In genomic region chr12:93366427-93366826, GRCh38 we compare ENCODE assay signal across 25 cellular contexts. TPM values are rescaled to one million over a fixed set of nuclear protein-coding genes. Genes with fewer than 3 reads are reported as not detected.
A peak's percentile ranks its signal among the peaks of the same experiment; 100 is the strongest.
DNase-seq lines count a peak whose midpoint lies in the region; ATAC-seq, FAIRE-seq and TF ChIP-seq lines count a peak whose summit lies in the region.
"Had no signal": no experiment of that assay in that cellular context is flagged by ENCODE, and none has a peak within 500 bp of the region (broad histone marks: within the 10 kb centered on the region; RNA-seq: fewer than 3 reads in every experiment).

No MANE protein-coding gene starts in this region.

- H3K4me1 Mint-ChIP-seq in activated naive CD4-positive, alpha-beta T cell treated with anti-CD3 and anti-CD28 coated beads, Interleukin-2, amount 10 ng/mL, durations not matched to agents 7 days and 5 days, result peaks cover 20% of the 10 kb centered on the region

- no peak overlapping the region for H2AFZ ChIP-seq in endothelial cell of umbilical vein (ENCODE audit: low read depth, low read length)
- H2AFZ ChIP-seq in smooth muscle cell (ENCODE audit: low read depth), result no peak overlapping the region
- H2AFZ ChIP-seq: GM23338 had no signal

- H3K36me3 ChIP-seq in KOPT-K1 (ENCODE audit: insufficient read depth, low read length) (no peaks in the 10 kb centered on the region), endothelial cell of umbilical vein (ENCODE audit: control insufficient read depth in 2 of 2, extremely low read depth in 1 of 2, insufficient read depth in 2 of 2, low read length in 2 of 2) (no peaks in the 10 kb centered on the region), smooth muscle cell (ENCODE audit: low read depth) (no peaks in the 10 kb centered on the region)
- H3K36me3 ChIP-seq: BE2C had no signal

- TF ChIP-seq CTCF in endothelial cell of umbilical vein (IDR thresholded peaks at IDR 0.05; ENCODE audit: extremely low read depth in 1 of 2, insufficient read depth in 1 of 2, low read depth in 1 of 2, low read length in 2 of 2) (no peak), smooth muscle cell (IDR thresholded peaks at IDR 0.05; ENCODE audit: borderline replicate concordance, insufficient read depth, poor library complexity, severe bottlenecking) (no peak)

- H3K27ac ChIP-seq in KOPT-K1 (ENCODE audit: low read depth, low read length, poor library complexity, severe bottlenecking), result peak overlapping the region; percentile 5
- H3K27ac ChIP-seq in endothelial cell of umbilical vein (ENCODE audit: insufficient read depth, low read depth, low read length), result no peak overlapping the region
- H3K27ac ChIP-seq in smooth muscle cell (ENCODE audit: low read depth), result no peak overlapping the region

- peak; percentile 18 for FAIRE-seq in endothelial cell of umbilical vein (lab: Jason Lieb, UNC)
- no peak for FAIRE-seq in GM12892 (lab: Jason Lieb, UNC)
- FAIRE-seq: A204.1, G401.6, GM12891, GM18507, H54, HepG2 had no signal

- peaks cover 6% of the 10 kb centered on the region for H3F3A ChIP-seq in smooth muscle cell (ENCODE audit: low read depth)

- H3K4me2 ChIP-seq in endothelial cell of umbilical vein (ENCODE audit: insufficient read depth, low read length), result no peak overlapping the region
- H3K4me2 ChIP-seq in smooth muscle cell, result peak overlapping the region; percentile 12
- H3K4me2 ChIP-seq: GM23338 had no signal

- H3K4me3 Mint-ChIP-seq in activated naive CD4-positive, alpha-beta T cell treated with anti-CD3 and anti-CD28 coated beads, Interleukin-2, amount 10 ng/mL, durations not matched to agents 7 days and 5 days, result no peak overlapping the region
- H3K4me3 Mint-ChIP-seq: CD4-positive, CD25-positive, alpha-beta regulatory T cell; CD8-positive, alpha-beta memory T cell; GM23338; HFFc6; IgD-negative memory B cell had no signal

- H3K4me3 ChIP-seq in endothelial cell of umbilical vein (replicated peaks in 1 of 3; ENCODE audit: insufficient read depth in 1 of 3, low read depth in 1 of 3, low read length in 3 of 3) (no peak overlapping the region), smooth muscle cell (no peak overlapping the region)
- H3K4me3 ChIP-seq: GM23338 had no signal

- CTCF ChIA-PET in HEK293T (lab: Yijun Ruan, JAX) (no interaction called here), endothelial cell of umbilical vein (lab: Charles Lee) (interaction anchor here (1.9 kb wide), 1 partner anchor 379 kb away, joined by 4 read pairs; no protein-coding TSS in a partner anchor)
- CTCF ChIA-PET in activated naive CD4-positive, alpha-beta T cell treated with anti-CD3 and anti-CD28 coated beads, Interleukin-2, amount 10 ng/mL, durations not matched to agents 7 days and 5 days (lab: Charles Lee), result no interaction called here

- H3K9ac ChIP-seq in endothelial cell of umbilical vein (replicated peaks; ENCODE audit: extremely low read depth, insufficient read depth, low read length), result no peak overlapping the region
- H3K9ac ChIP-seq in smooth muscle cell (ENCODE audit: low read depth), result no peak overlapping the region

- no peak for TF ChIP-seq POLR2A in endothelial cell of umbilical vein (IDR thresholded peaks at IDR 0.05; ENCODE audit: low read depth, low read length)
- TF ChIP-seq POLR2A in GM12892 (IDR thresholded peaks at IDR 0.05; ENCODE audit: low read depth, low read length), result no peak

- POLR2A ChIA-PET in HEK293T (lab: Yijun Ruan, JAX) (no interaction called here), endothelial cell of umbilical vein (lab: Charles Lee) (no interaction called here)

- no peaks in the 10 kb centered on the region for H4K20me1 ChIP-seq in endothelial cell of umbilical vein (replicated peaks; ENCODE audit: control insufficient read depth, extremely low read depth, insufficient read depth, low read length)
- H4K20me1 ChIP-seq in smooth muscle cell (ENCODE audit: low read depth), result no peaks in the 10 kb centered on the region

- H3K4me1 ChIP-seq in endothelial cell of umbilical vein (ENCODE audit: control insufficient read depth, extremely low read depth, insufficient read depth, low read length) (peaks cover 10% of the 10 kb centered on the region), smooth muscle cell (ENCODE audit: low read depth) (no peaks in the 10 kb centered on the region)

- WGBS in smooth muscle cell (ENCODE audit: low lambda C conversion rate), result 95% methylated on average over 4 of the region's 4 CpGs

- peaks cover 6% of the 10 kb centered on the region for H3K27me3 Mint-ChIP-seq in activated naive CD4-positive, alpha-beta T cell treated with anti-CD3 and anti-CD28 coated beads, Interleukin-2, amount 10 ng/mL, durations not matched to agents 7 days and 5 days

- dilution Hi-C loops in endothelial cell of umbilical vein (cut with MboI; ENCODE audit: extremely low pct_ligation_motif_present, low sequenced_read_pairs), result no loop called here

- H3K27me3 ChIP-seq in endothelial cell of umbilical vein (ENCODE audit: control insufficient read depth in 2 of 2, insufficient read depth in 2 of 2, low read length in 2 of 2), result no peaks in the 10 kb centered on the region
- no peaks in the 10 kb centered on the region for H3K27me3 ChIP-seq in smooth muscle cell (ENCODE audit: low read depth)
- H3K27me3 ChIP-seq: BE2C had no signal

- H3K79me2 ChIP-seq in endothelial cell of umbilical vein (ENCODE audit: control insufficient read depth, insufficient read depth, low read length) (no peaks in the 10 kb centered on the region), smooth muscle cell (ENCODE audit: low read depth) (no peaks in the 10 kb centered on the region)

- H3K9me3 Mint-ChIP-seq in activated naive CD4-positive, alpha-beta T cell treated with anti-CD3 and anti-CD28 coated beads, Interleukin-2, amount 10 ng/mL, durations not matched to agents 7 days and 5 days, result no peaks in the 10 kb centered on the region
- H3K9me3 Mint-ChIP-seq: CD4-positive, CD25-positive, alpha-beta regulatory T cell; CD8-positive, alpha-beta memory T cell; HFFc6; IgD-negative memory B cell had no signal

- intact Hi-C loops in endothelial cell of umbilical vein (cut with micrococcal nuclease), result no loop called here

- no peaks in the 10 kb centered on the region for H3K36me3 Mint-ChIP-seq in activated naive CD4-positive, alpha-beta T cell treated with anti-CD3 and anti-CD28 coated beads, Interleukin-2, amount 10 ng/mL, durations not matched to agents 7 days and 5 days
- H3K36me3 Mint-ChIP-seq: CD4-positive, CD25-positive, alpha-beta regulatory T cell; CD8-positive, alpha-beta memory T cell; IgD-negative memory B cell had no signal

- H3K9me3 ChIP-seq in KOPT-K1 (ENCODE audit: insufficient read depth, low read length, poor library complexity, severe bottlenecking) (no peaks in the 10 kb centered on the region), endothelial cell of umbilical vein (replicated peaks; ENCODE audit: control insufficient read depth, insufficient read depth, low read length) (no peaks in the 10 kb centered on the region), smooth muscle cell (replicated peaks; ENCODE audit: low read depth) (no peaks in the 10 kb centered on the region)
- H3K9me3 ChIP-seq: BE2C had no signal

- BruUV-seq in endothelial cell of umbilical vein (replicated peaks; lab: Mats Ljungman, UMichigan), result no TSS peak

- no peak overlapping the region for H3K27ac Mint-ChIP-seq in activated naive CD4-positive, alpha-beta T cell treated with anti-CD3 and anti-CD28 coated beads, Interleukin-2, amount 10 ng/mL, durations not matched to agents 7 days and 5 days
- H3K27ac Mint-ChIP-seq: CD4-positive, CD25-positive, alpha-beta regulatory T cell; GM23338; HFFc6; IgD-negative memory B cell had no signal

- no peak for ATAC-seq in GM21447 (IDR thresholded peaks at IDR 0.05; ENCODE audit: unreplicated experiment)
- ATAC-seq: GM23338, HepG2 had no signal

- H3K9me1 ChIP-seq in endothelial cell of umbilical vein (replicated peaks; ENCODE audit: control insufficient read depth, extremely low read depth, insufficient read depth, low read length), result no peaks in the 10 kb centered on the region

- no peak for DNase-seq in HEK293T (ENCODE audit: extremely low spot score)
- no peak for DNase-seq in endothelial cell of umbilical vein (ENCODE audit: low read depth, low spot score)
- DNase-seq in smooth muscle cell (lab: John Stamatoyannopoulos, UW; ENCODE audit: unreplicated experiment), result no peak
- no peak for DNase-seq in GM12892 (ENCODE audit: insufficient read length)
- DNase-seq in activated naive CD4-positive, alpha-beta T cell treated with anti-CD3 and anti-CD28 coated beads, Interleukin-2, amount 10 ng/mL, durations not matched to agents 7 days and 5 days, result no peak
- DNase-seq: ACHN; BE2C; C1 segment of cervical spinal cord; CD4-positive, CD25-positive, alpha-beta regulatory T cell; CD8-positive, alpha-beta memory T cell; COR-L47; DMS 273 treated with DMSO at 0.1 percent for 48 hours; DMS53; HCEC 1CT; HFFc6 had no signal

TF ChIP-seq in endothelial cell of umbilical vein, 7 proteins besides CTCF, POLR2A, EP300 and RAD21:
- TF ChIP-seq POLR2AphosphoS5 (IDR thresholded peaks at IDR 0.05; ENCODE audit: insufficient read depth, low read depth, low read length), result no peak
- TF ChIP-seq MAX (IDR thresholded peaks at IDR 0.05; ENCODE audit: insufficient read depth, insufficient read length), result no peak
- no peak for TF ChIP-seq JUN (IDR thresholded peaks at IDR 0.05; ENCODE audit: borderline replicate concordance, insufficient read depth, insufficient read length, low read depth)
- no peak for TF ChIP-seq FOS (IDR thresholded peaks at IDR 0.05; ENCODE audit: borderline replicate concordance, insufficient read depth, low read length)
- no peak for TF ChIP-seq MYC (IDR thresholded peaks at IDR 0.05; ENCODE audit: low read depth, low read length)
- TF ChIP-seq EZH2 (IDR thresholded peaks at IDR 0.05; ENCODE audit: borderline replicate concordance, low read depth, low read length, severe bottlenecking), result no peak
- TF ChIP-seq GATA2 (IDR thresholded peaks at IDR 0.05; ENCODE audit: insufficient read depth, insufficient read length, low read depth, low read length), result no peak

RNA-seq across cellular contexts. Expression of gene NUDT4, which starts 11.3 kb away (rescaled TPM):
- total RNA-seq in endothelial cell of umbilical vein (161 and 166 TPM in 2 replicates), smooth muscle cell (83.2 and 91.2 TPM in 2 replicates)
- polyA plus RNA-seq in endothelial cell of umbilical vein (66.2 and 76.0 TPM in 2 replicates), smooth muscle cell (49.4 and 53.9 TPM in 2 replicates)
- 82.8 and 85.2 TPM in 2 replicates for polyA plus RNA-seq in endothelial cell of umbilical vein (2011; cell fraction: cytosol; rRNA removed)
- 50.9 and 85.5 TPM in 2 replicates for polyA plus RNA-seq in endothelial cell of umbilical vein (2011; cell fraction: nucleus; rRNA removed)
- polyA plus RNA-seq in endothelial cell of umbilical vein (2012), result 143 and 158 TPM in 2 replicates
- 77.6 and 95.0 TPM in 2 replicates for polyA minus RNA-seq in endothelial cell of umbilical vein
- polyA minus RNA-seq in endothelial cell of umbilical vein (2011; cell fraction: cytosol; rRNA and poly(A)+ RNA removed), result 19.4 TPM
- polyA minus RNA-seq in endothelial cell of umbilical vein (2011; cell fraction: nucleus; rRNA and poly(A)+ RNA removed), result 96.4 and 139 TPM in 2 replicates
- 84.4 TPM for polyA plus RNA-seq in GM12892 (2012; ENCODE audit: missing spikeins)
